In the genomic region with DNA sequence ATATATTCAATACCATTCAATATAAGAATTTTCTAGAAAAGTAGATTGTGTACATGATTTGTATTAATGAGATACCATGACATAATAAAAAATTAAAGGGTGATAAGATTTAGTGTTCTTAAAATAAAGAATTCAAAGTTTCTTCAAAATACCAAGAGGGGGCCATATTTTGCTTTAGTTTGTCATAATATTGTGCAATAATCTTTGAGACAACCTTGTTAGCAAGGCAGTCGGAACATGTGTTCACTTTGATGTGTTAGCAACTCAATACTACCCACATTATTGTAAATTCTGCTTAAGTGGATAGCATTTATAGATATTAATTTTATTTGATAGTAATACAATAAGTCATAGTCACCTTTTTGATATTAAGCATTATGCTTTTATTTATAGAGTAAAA, we compare ENCODE assay signal across 23 cellular contexts.
"Had no signal": no experiment of that assay in that cellular context is flagged by ENCODE, and none has a peak within 500 bp of the region (broad histone marks: within the 10 kb centered on the region; RNA-seq: fewer than 3 reads in every experiment).

No MANE protein-coding gene starts in this region.

- H3K9me3 ChIP-seq: Peyer's patch, SK-N-SH had no signal

- H3K27ac Mint-ChIP-seq: IgD-negative memory B cell; T-cell; T-helper 1 cell treated with Interleukin-12 subunit alpha and Interleukin-12 subunit beta and Interleukin-4 antibody, amounts not matched to agents 30 μg/mL and 1 μg/mL, for 36 hours had no signal

- H3K9me2 ChIP-seq: SK-N-SH had no signal

- H3K36me3 Mint-ChIP-seq: T-cell had no signal

- H3K4me3 ChIP-seq: Peyer's patch had no signal

- H3K9ac ChIP-seq: SK-N-SH had no signal

- H3K4me3 Mint-ChIP-seq: IgD-negative memory B cell; T-cell; T-helper 1 cell treated with Interleukin-12 subunit alpha and Interleukin-12 subunit beta and Interleukin-4 antibody, amounts not matched to agents 30 μg/mL and 1 μg/mL, for 36 hours had no signal

- H3K4me2 ChIP-seq: SK-N-SH had no signal

- H3K4me1 Mint-ChIP-seq: T-cell had no signal

- H3K27me3 Mint-ChIP-seq: IgD-negative memory B cell had no signal

- DNase-seq: KBM-7, MV-4-11, NCI-H1048, NCI-H1105, NCI-H1417, NCI-H146, NCI-H1694 treated with DMSO at 0.1 percent for 48 hours, NCI-H1930, NCI-H2081, NCI-H2107, NCI-H2171, NCI-H446, NCI-H510A, NCI-H524 treated with DMSO at 0.1 percent for 48 hours, NCI-H69, NCI-H774, Peyer's patch, SHP77, SK-N-SH, SW 1271, T-cell had no signal

- ATAC-seq: T-cell had no signal

- H3K9me3 Mint-ChIP-seq: IgD-negative memory B cell; T-cell; T-helper 1 cell treated with Interleukin-12 subunit alpha and Interleukin-12 subunit beta and Interleukin-4 antibody, amounts not matched to agents 30 μg/mL and 1 μg/mL, for 36 hours had no signal

- H3K4me1 ChIP-seq: Peyer's patch had no signal

- H3K36me3 ChIP-seq: Peyer's patch had no signal

- H3K27ac ChIP-seq: Peyer's patch had no signal

- H3K27me3 ChIP-seq: Peyer's patch had no signal
